In the genomic region with DNA sequence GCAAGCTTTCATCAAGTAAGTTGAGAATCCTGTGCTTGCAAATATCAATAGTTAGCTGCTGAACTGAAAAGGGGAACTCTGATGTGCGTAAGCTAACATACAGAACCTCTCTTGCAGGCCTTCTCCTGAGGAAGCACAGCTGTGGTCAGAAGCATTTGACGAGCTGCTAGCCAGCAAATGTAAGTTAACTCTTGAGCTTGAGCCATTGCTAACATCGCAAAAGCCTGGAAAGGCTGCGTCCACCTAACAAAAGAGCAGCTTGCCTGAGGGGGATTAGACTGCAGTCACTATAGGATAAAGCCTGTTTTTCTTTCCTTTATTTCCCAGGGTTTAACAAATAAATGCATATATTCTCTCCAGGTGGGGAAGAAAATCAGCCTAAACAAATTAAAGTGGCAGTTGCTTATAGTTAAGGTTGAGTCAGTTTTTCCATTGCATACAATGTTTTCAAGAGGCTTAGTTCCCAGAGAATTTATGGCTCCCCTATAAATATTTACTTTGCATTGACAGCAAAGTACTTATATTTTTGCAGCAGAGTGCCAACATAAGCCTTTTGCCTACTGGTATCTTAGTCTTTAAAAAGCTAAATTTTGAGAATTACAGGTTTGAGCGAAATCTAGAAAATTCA, we compare ENCODE assay signal across 8 cellular contexts. TPM values are rescaled to one million over a fixed set of nuclear protein-coding genes. Genes with fewer than 3 reads are reported as not detected.
DNase-seq lines count a peak whose midpoint lies in the region; ATAC-seq and TF ChIP-seq lines count a peak whose summit lies in the region.

No MANE protein-coding gene starts in this region.

- H3K79me2 ChIP-seq in hepatocyte, result peaks cover 20% of the 10 kb centered on the region

- no peak for TF ChIP-seq CTCF in HL-60 (IDR thresholded peaks at IDR 0.05; ENCODE audit: insufficient read depth, low read length)
- TF ChIP-seq CTCF in WTC11 (IDR thresholded peaks at IDR 0.05), result no peak
- TF ChIP-seq CTCF in hepatocyte (IDR thresholded peaks at IDR 0.05; ENCODE audit: poor library complexity), result no peak

- H3K27me3 Mint-ChIP-seq in activated CD4-positive, alpha-beta T cell treated with anti-CD3 and anti-CD28 coated beads for 36 hours, result no peaks in the 10 kb centered on the region
- peaks cover 16% of the 10 kb centered on the region for H3K27me3 Mint-ChIP-seq in WTC11 (ENCODE audit: low read depth)
- H3K27me3 Mint-ChIP-seq in stimulated activated naive CD8-positive, alpha-beta T cell treated with anti-CD3 and anti-CD28 coated beads, Interleukin-15, amount 100 ng/mL, for 72 hours, result no peaks in the 10 kb centered on the region

- intact Hi-C loops in activated CD4-positive, alpha-beta T cell treated with anti-CD3 and anti-CD28 coated beads for 36 hours (cut with DNase I, micrococcal nuclease), result no loop called here

- whole genome bisulfite sequencing in hepatocyte (ENCODE audit: low lambda C conversion rate, missing lambda C conversion rate), result 34% methylated on average over 5 of the region's 5 CpGs

- CTCF ChIA-PET in activated CD4-positive, alpha-beta T cell treated with anti-CD3 and anti-CD28 coated beads for 36 hours (lab: Charles Lee), result interaction anchor here (1.0 to 2.9 kb wide), 5 partner anchors 188 to 336 kb away, joined by 3 to 12 read pairs (median 3); a partner anchor contains a TSS
- CTCF ChIA-PET in WTC11 (lab: Charles Lee), result interaction anchor here (1.2 to 1.7 kb wide), 2 partner anchors 188 to 209 kb away, joined by 4 read pairs; no protein-coding TSS in a partner anchor

- DNase-seq in activated CD4-positive, alpha-beta T cell treated with anti-CD3 and anti-CD28 coated beads for 36 hours, result no peak
- no peak for DNase-seq in activated CD4-positive, alpha-beta T cell treated with anti-CD3 and anti-CD28 coated beads, Interleukin-2, amount 50 U/mL, for 4 hours
- DNase-seq in HL-60 (ENCODE audit: low read depth in 1 of 2, low spot score in 1 of 2) (peak; percentile 43 to 89), WTC11 (ENCODE audit: low spot score) (no peak), hepatocyte (ENCODE audit: low spot score) (peak; percentile 65), NCI-H1436 (lab: John Stamatoyannopoulos, UW) (no peak)
- DNase-seq in stimulated activated naive CD8-positive, alpha-beta T cell treated with anti-CD3 and anti-CD28 coated beads, Interleukin-15, amount 100 ng/mL, for 72 hours, result no peak
- no peak for DNase-seq in stimulated activated CD4-positive, alpha-beta T cell treated with anti-CD3 and anti-CD28 coated beads, Interleukin-4, amount 100 ng/mL, for 24 hours

- peaks cover 10% of the 10 kb centered on the region for H3K36me3 ChIP-seq in hepatocyte (replicated peaks; ENCODE audit: insufficient read depth, low read depth)

- ATAC-seq in activated CD4-positive, alpha-beta T cell treated with anti-CD3 and anti-CD28 coated beads for 36 hours, result no peak
- no peak for ATAC-seq in WTC11
- ATAC-seq in stimulated activated naive CD8-positive, alpha-beta T cell treated with anti-CD3 and anti-CD28 coated beads, Interleukin-15, amount 100 ng/mL, for 72 hours, result no peak

- no peak overlapping the region for H2AFZ ChIP-seq in hepatocyte

- H3K4me2 ChIP-seq in hepatocyte, result peak overlapping the region; percentile 87

- H3K27me3 ChIP-seq in HL-60 (ENCODE audit: insufficient read depth, poor library complexity, severe bottlenecking), result peaks cover 4% of the 10 kb centered on the region
- H3K27me3 ChIP-seq in hepatocyte, result no peaks in the 10 kb centered on the region

- H3K4me3 Mint-ChIP-seq in activated CD4-positive, alpha-beta T cell treated with anti-CD3 and anti-CD28 coated beads for 36 hours, result peak overlapping the region; percentile 87
- peak overlapping the region; percentile 91 for H3K4me3 Mint-ChIP-seq in WTC11
- peak overlapping the region; percentile 61 to 74 for H3K4me3 Mint-ChIP-seq in stimulated activated naive CD8-positive, alpha-beta T cell treated with anti-CD3 and anti-CD28 coated beads, Interleukin-15, amount 100 ng/mL, for 72 hours

- peaks cover 14% of the 10 kb centered on the region for H4K20me1 ChIP-seq in hepatocyte (ENCODE audit: insufficient read depth, poor library complexity, severe bottlenecking)

- peaks cover 15% of the 10 kb centered on the region for H3K4me1 ChIP-seq in hepatocyte (ENCODE audit: insufficient read depth)

- H3K27ac ChIP-seq in HL-60 (replicated peaks) (peak overlapping the region; percentile 41), hepatocyte (peak overlapping the region; percentile 86)

- H3K4me3 ChIP-seq in HL-60 (replicated peaks; ENCODE audit: insufficient read depth, low read length), result 0 out of 2 replicates have a peak overlapping the region, but pooled peaks have one; percentile 58
- H3K4me3 ChIP-seq in hepatocyte, result peak overlapping the region; percentile 72

- H3K27ac Mint-ChIP-seq in activated CD4-positive, alpha-beta T cell treated with anti-CD3 and anti-CD28 coated beads for 36 hours, result no peak overlapping the region
- peak overlapping the region; percentile 58; the same call in 1 of the 2 replicates for H3K27ac Mint-ChIP-seq in WTC11
- no peak overlapping the region for H3K27ac Mint-ChIP-seq in stimulated activated naive CD8-positive, alpha-beta T cell treated with anti-CD3 and anti-CD28 coated beads, Interleukin-15, amount 100 ng/mL, for 72 hours

- no peaks in the 10 kb centered on the region for H3K9me3 Mint-ChIP-seq in activated CD4-positive, alpha-beta T cell treated with anti-CD3 and anti-CD28 coated beads for 36 hours (ENCODE audit: low read depth)
- no peaks in the 10 kb centered on the region for H3K9me3 Mint-ChIP-seq in WTC11
- H3K9me3 Mint-ChIP-seq in stimulated activated naive CD8-positive, alpha-beta T cell treated with anti-CD3 and anti-CD28 coated beads, Interleukin-15, amount 100 ng/mL, for 72 hours, result no peaks in the 10 kb centered on the region

- no peaks in the 10 kb centered on the region for H3K9me3 ChIP-seq in hepatocyte (ENCODE audit: low read depth)

- POLR2A ChIA-PET in activated CD4-positive, alpha-beta T cell treated with anti-CD3 and anti-CD28 coated beads for 36 hours (lab: Charles Lee), result interaction anchor here (0.6 to 1.8 kb wide), 2 partner anchors 94 to 248 kb away, joined by 3 to 5 read pairs; a partner anchor contains a TSS
- POLR2A ChIA-PET in WTC11 (lab: Charles Lee), result interaction anchor here (0.9 to 1.0 kb wide), 2 partner anchors 10 to 249 kb away, joined by 3 read pairs; a partner anchor contains a TSS

- peaks cover 29% of the 10 kb centered on the region for H3K4me1 Mint-ChIP-seq in activated CD4-positive, alpha-beta T cell treated with anti-CD3 and anti-CD28 coated beads for 36 hours
- H3K4me1 Mint-ChIP-seq in WTC11, result peaks cover 26% of the 10 kb centered on the region
- peaks cover 37% of the 10 kb centered on the region for H3K4me1 Mint-ChIP-seq in stimulated activated naive CD8-positive, alpha-beta T cell treated with anti-CD3 and anti-CD28 coated beads, Interleukin-15, amount 100 ng/mL, for 72 hours

- no peaks in the 10 kb centered on the region for H3K9me2 ChIP-seq in hepatocyte (replicated peaks; ENCODE audit: insufficient read depth)

- peaks cover 3% of the 10 kb centered on the region for H3K36me3 Mint-ChIP-seq in activated CD4-positive, alpha-beta T cell treated with anti-CD3 and anti-CD28 coated beads for 36 hours (ENCODE audit: low read depth)
- peaks cover 10% of the 10 kb centered on the region for H3K36me3 Mint-ChIP-seq in WTC11

TF ChIP-seq in WTC11, 78 proteins besides CTCF, POLR2A, EP300 and RAD21:
- TF ChIP-seq IRF2 (CRISPR knock-in tag; IDR thresholded peaks at IDR 0.05; ENCODE audit: borderline replicate concordance, low read depth) (no peak), KAT7 (CRISPR knock-in tag; IDR thresholded peaks at IDR 0.05; ENCODE audit: borderline replicate concordance) (no peak), MYBL2 (CRISPR knock-in tag; IDR thresholded peaks at IDR 0.05) (no peak)
- TF ChIP-seq, protein P1, sequence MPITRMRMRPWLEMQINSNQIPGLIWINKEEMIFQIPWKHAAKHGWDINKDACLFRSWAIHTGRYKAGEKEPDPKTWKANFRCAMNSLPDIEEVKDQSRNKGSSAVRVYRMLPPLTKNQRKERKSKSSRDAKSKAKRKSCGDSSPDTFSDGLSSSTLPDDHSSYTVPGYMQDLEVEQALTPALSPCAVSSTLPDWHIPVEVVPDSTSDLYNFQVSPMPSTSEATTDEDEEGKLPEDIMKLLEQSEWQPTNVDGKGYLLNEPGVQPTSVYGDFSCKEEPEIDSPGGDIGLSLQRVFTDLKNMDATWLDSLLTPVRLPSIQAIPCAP (CRISPR knock-in tag; IDR thresholded peaks at IDR 0.05), result no peak
- TF ChIP-seq, protein P2, sequence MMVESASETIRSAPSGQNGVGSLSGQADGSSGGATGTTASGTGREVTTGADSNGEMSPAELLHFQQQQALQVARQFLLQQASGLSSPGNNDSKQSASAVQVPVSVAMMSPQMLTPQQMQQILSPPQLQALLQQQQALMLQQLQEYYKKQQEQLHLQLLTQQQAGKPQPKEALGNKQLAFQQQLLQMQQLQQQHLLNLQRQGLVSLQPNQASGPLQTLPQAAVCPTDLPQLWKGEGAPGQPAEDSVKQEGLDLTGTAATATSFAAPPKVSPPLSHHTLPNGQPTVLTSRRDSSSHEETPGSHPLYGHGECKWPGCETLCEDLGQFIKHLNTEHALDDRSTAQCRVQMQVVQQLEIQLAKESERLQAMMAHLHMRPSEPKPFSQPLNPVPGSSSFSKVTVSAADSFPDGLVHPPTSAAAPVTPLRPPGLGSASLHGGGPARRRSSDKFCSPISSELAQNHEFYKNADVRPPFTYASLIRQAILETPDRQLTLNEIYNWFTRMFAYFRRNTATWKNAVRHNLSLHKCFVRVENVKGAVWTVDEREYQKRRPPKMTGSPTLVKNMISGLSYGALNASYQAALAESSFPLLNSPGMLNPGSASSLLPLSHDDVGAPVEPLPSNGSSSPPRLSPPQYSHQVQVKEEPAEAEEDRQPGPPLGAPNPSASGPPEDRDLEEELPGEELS (CRISPR knock-in tag; IDR thresholded peaks at IDR 0.05), result no peak

RNA-seq across cellular contexts. Expression of a gene that starts 1.5 kb away (rescaled TPM):
- 1 to 10 TPM; 5.1 to 5.3 TPM for total RNA-seq in activated CD4-positive, alpha-beta T cell treated with anti-CD3 and anti-CD28 coated beads for 36 hours
- 13.1 to 19.1 TPM (median 18.7 TPM) in 3 replicates for total RNA-seq in WTC11 (2021)
- 168 and 196 TPM in 2 replicates for total RNA-seq in hepatocyte
- polyA plus RNA-seq in hepatocyte, result 263 and 283 TPM in 2 replicates

Comparison
In these comparisons a context has a peak if more than half of its experiments do, and no peak if none do; other contexts are left out.
1. DNase-seq: peak in HL-60 (2 of 2) and hepatocyte (single experiment); none in activated CD4-positive, alpha-beta T cell treated with anti-CD3 and anti-CD28 coated beads for 36 hours (single experiment), activated CD4-positive, alpha-beta T cell treated with anti-CD3 and anti-CD28 coated beads, Interleukin-2, amount 50 U/mL, for 4 hours (0 of 2), WTC11 (single experiment), stimulated activated naive CD8-positive, alpha-beta T cell treated with anti-CD3 and anti-CD28 coated beads, Interleukin-15, amount 100 ng/mL, for 72 hours (0 of 2), NCI-H1436 (single experiment) and stimulated activated CD4-positive, alpha-beta T cell treated with anti-CD3 and anti-CD28 coated beads, Interleukin-4, amount 100 ng/mL, for 24 hours (single experiment).
2. Peak in every context shown above with its lines, with median percentiles within 50 percentile points of each other: H3K4me3 Mint-ChIP-seq.